ENCODE assay signal across 11 cellular contexts in the genomic region with DNA sequence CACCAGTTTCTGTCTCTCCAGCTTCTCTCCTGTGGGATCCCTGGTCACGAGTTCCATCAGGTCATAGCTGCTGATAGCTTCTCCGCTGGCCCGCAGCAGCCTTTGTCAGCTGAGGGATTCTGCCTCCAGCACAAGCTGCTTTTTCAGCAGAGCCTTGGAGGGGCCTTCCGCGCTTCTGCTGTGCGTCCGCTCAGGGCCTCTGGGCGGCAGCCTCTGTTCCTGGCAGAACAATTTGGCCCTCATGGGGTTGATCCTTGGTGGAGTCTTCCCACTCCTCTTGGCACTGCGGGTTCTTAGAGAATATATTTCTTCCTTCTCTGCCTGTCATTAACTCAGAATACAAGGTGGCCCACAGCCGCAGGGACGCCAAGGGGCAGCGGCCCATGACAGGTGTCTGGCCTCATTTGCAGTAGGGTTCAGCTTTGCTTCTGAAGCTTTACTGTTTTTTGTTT.
DNase-seq lines count a peak whose midpoint lies in the region; ATAC-seq and TF ChIP-seq lines count a peak whose summit lies in the region.
"Had no signal": no experiment of that assay in that cellular context is flagged by ENCODE, and none has a peak within 500 bp of the region (broad histone marks: within the 10 kb centered on the region; RNA-seq: fewer than 3 reads in every experiment).

No MANE protein-coding gene starts in this region.

- TF ChIP-seq CTCF in fibroblast of mammary gland (conservative IDR thresholded peaks at IDR 0.05; ENCODE audit: control insufficient read depth, insufficient read depth, low read depth, low read length) (peak; percentile 47), upper lobe of right lung (IDR thresholded peaks at IDR 0.05) (no peak)

- H3K27ac ChIP-seq in upper lobe of right lung, result peak overlapping the region; percentile 58
- H3K27ac ChIP-seq: BLaER1 treated with 17β-estradiol and CSF1 and Interleukin-3, amounts not matched to agents 10 nM and 100 nM; SJSA1 had no signal

- H3K27ac Mint-ChIP-seq in activated T-cell treated with anti-CD3 and anti-CD28 coated beads, Interleukin-2, amount 50 U/mL, for 72 hours, result peak overlapping the region; percentile 58
- H3K27ac Mint-ChIP-seq: activated naive CD4-positive, alpha-beta T cell treated with anti-CD3 and anti-CD28 coated beads, Interleukin-2, amount 50 U/mL, for 24 hours had no signal

- H3K36me3 Mint-ChIP-seq in activated T-cell treated with anti-CD3 and anti-CD28 coated beads, Interleukin-2, amount 50 U/mL, for 72 hours (ENCODE audit: insufficient read depth in 2 of 2), result peaks cover 2 to 43% of the 10 kb centered on the region in 2 donors

- H3K9me3 Mint-ChIP-seq in activated T-cell treated with anti-CD3 and anti-CD28 coated beads, Interleukin-2, amount 50 U/mL, for 72 hours, result no peaks in the 10 kb centered on the region
- H3K9me3 Mint-ChIP-seq: activated naive CD4-positive, alpha-beta T cell treated with anti-CD3 and anti-CD28 coated beads, Interleukin-2, amount 50 U/mL, for 24 hours had no signal

- no peaks in the 10 kb centered on the region for H3K27me3 Mint-ChIP-seq in activated T-cell treated with anti-CD3 and anti-CD28 coated beads, Interleukin-2, amount 50 U/mL, for 72 hours (ENCODE audit: low read depth)
- H3K27me3 Mint-ChIP-seq: activated naive CD4-positive, alpha-beta T cell treated with anti-CD3 and anti-CD28 coated beads, Interleukin-2, amount 50 U/mL, for 24 hours had no signal

- no peak overlapping the region for H3K4me3 Mint-ChIP-seq in activated T-cell treated with anti-CD3 and anti-CD28 coated beads, Interleukin-2, amount 50 U/mL, for 72 hours
- H3K4me3 Mint-ChIP-seq: activated naive CD4-positive, alpha-beta T cell treated with anti-CD3 and anti-CD28 coated beads, Interleukin-2, amount 50 U/mL, for 24 hours had no signal

- peaks cover 8% of the 10 kb centered on the region for H3K4me1 Mint-ChIP-seq in activated T-cell treated with anti-CD3 and anti-CD28 coated beads, Interleukin-2, amount 50 U/mL, for 72 hours (ENCODE audit: low read depth)

- H3K4me3 ChIP-seq in fibroblast of mammary gland (ENCODE audit: control insufficient read depth, low read depth, low read length) (peak overlapping the region; percentile 11), upper lobe of right lung (peak overlapping the region; percentile 12)
- H3K4me3 ChIP-seq: BLaER1 treated with 17β-estradiol and CSF1 and Interleukin-3, amounts not matched to agents 10 nM and 100 nM; SJSA1 had no signal

- peaks cover 28% of the 10 kb centered on the region for H3K36me3 ChIP-seq in upper lobe of right lung
- H3K36me3 ChIP-seq: SJSA1 had no signal

- intact Hi-C loops in upper lobe of right lung (cut with DNase I), result no loop called here

- no peaks in the 10 kb centered on the region for H3K27me3 ChIP-seq in upper lobe of right lung
- H3K27me3 ChIP-seq: BLaER1 treated with 17β-estradiol and CSF1 and Interleukin-3, amounts not matched to agents 10 nM and 100 nM; SJSA1 had no signal

- ATAC-seq in activated T-cell treated with anti-CD3 and anti-CD28 coated beads, Interleukin-2, amount 50 U/mL, for 72 hours (replicated peaks in 1 of 2), result no peak
- peak; percentile 8 for ATAC-seq in upper lobe of right lung
- no peak for ATAC-seq in stimulated activated naive CD8-positive, alpha-beta T cell treated with anti-CD3 and anti-CD28 coated beads, Interleukin-15, Interleukin-2, amounts not matched to agents 100 U/mL and 50 U/mL, for 24 hours
- ATAC-seq in HG02973 (IDR thresholded peaks at IDR 0.05; ENCODE audit: unreplicated experiment), result no peak

- no peak for DNase-seq in activated T-cell treated with anti-CD3 and anti-CD28 coated beads, Interleukin-2, amount 50 U/mL, for 72 hours
- DNase-seq in activated T-cell treated with anti-CD3 and anti-CD28 coated beads, Interleukin-2, amount 50 U/mL, for 48 hours, result no peak
- DNase-seq in fibroblast of mammary gland (ENCODE audit: low read depth) (peak; percentile 62), myocyte (ENCODE audit: low read depth) (peak; percentile 37), upper lobe of right lung (peak; percentile 64), NAMALWA (ENCODE audit: low spot score) (no peak)
- DNase-seq in stimulated activated naive CD8-positive, alpha-beta T cell treated with anti-CD3 and anti-CD28 coated beads, Interleukin-15, Interleukin-2, amounts not matched to agents 100 U/mL and 50 U/mL, for 24 hours, result no peak

- no peaks in the 10 kb centered on the region for H3K9me3 ChIP-seq in upper lobe of right lung
- H3K9me3 ChIP-seq: BLaER1 treated with 17β-estradiol and CSF1 and Interleukin-3, amounts not matched to agents 10 nM and 100 nM; SJSA1 had no signal

- H3K4me1 ChIP-seq in upper lobe of right lung, result peaks cover 10% of the 10 kb centered on the region

Comparison
In these comparisons a context has a peak if more than half of its experiments do, and no peak if none do; other contexts are left out.
1. DNase-seq: peak in fibroblast of mammary gland (single experiment), myocyte (single experiment) and upper lobe of right lung (single experiment); none in activated T-cell treated with anti-CD3 and anti-CD28 coated beads, Interleukin-2, amount 50 U/mL, for 72 hours (0 of 2), activated T-cell treated with anti-CD3 and anti-CD28 coated beads, Interleukin-2, amount 50 U/mL, for 48 hours (0 of 2), stimulated activated naive CD8-positive, alpha-beta T cell treated with anti-CD3 and anti-CD28 coated beads, Interleukin-15, Interleukin-2, amounts not matched to agents 100 U/mL and 50 U/mL, for 24 hours (single experiment) and NAMALWA (single experiment).